Comparison of ENCODE assay signal across 16 cellular contexts in genomic region chr7:46080595-46081159, GRCh38.
DNase-seq lines count a peak whose midpoint lies in the region; ATAC-seq and TF ChIP-seq lines count a peak whose summit lies in the region.
"Had no signal": no experiment of that assay in that cellular context is flagged by ENCODE, and none has a peak within 500 bp of the region (broad histone marks: within the 10 kb centered on the region; RNA-seq: fewer than 3 reads in every experiment).

No MANE protein-coding gene starts in this region.

- TF ChIP-seq CTCF in PC-3 (conservative IDR thresholded peaks at IDR 0.05; ENCODE audit: low read depth, low read length) (no peak), epithelial cell of esophagus (IDR thresholded peaks at IDR 0.05; ENCODE audit: insufficient read depth, low read depth, low read length, missing control alignments) (no peak)

- BruUV-seq in PC-3 (replicated peaks; lab: Mats Ljungman, UMichigan), result no TSS peak

- no peaks in the 10 kb centered on the region for H3K27me3 Mint-ChIP-seq in activated T-cell treated with anti-CD3 and anti-CD28 coated beads, Interleukin-2, amount 50 U/mL, for 24 hours
- H3K27me3 Mint-ChIP-seq: CD4-positive, alpha-beta T cell had no signal

- no peaks in the 10 kb centered on the region for H3K27me3 ChIP-seq in PC-3 (ENCODE audit: low read length)

- H3K4me1 ChIP-seq in PC-3 (ENCODE audit: insufficient read depth, low read length), result peaks cover 12% of the 10 kb centered on the region

- no peaks in the 10 kb centered on the region for H3K4me1 Mint-ChIP-seq in activated T-cell treated with anti-CD3 and anti-CD28 coated beads, Interleukin-2, amount 50 U/mL, for 24 hours (ENCODE audit: low read depth)

- H3K27ac Mint-ChIP-seq in activated T-cell treated with anti-CD3 and anti-CD28 coated beads, Interleukin-2, amount 50 U/mL, for 24 hours, result no peak overlapping the region
- H3K27ac Mint-ChIP-seq: CD4-positive, alpha-beta T cell had no signal

- 0 out of 2 replicates have a peak overlapping the region, but pooled peaks have one; percentile 5 for H3K4me2 ChIP-seq in PC-3 (ENCODE audit: low read length)

- H3K27ac ChIP-seq in PC-3 (ENCODE audit: low read length), result no peak overlapping the region

- no peak overlapping the region for H2AFZ ChIP-seq in PC-3 (ENCODE audit: low read length)

- no peaks in the 10 kb centered on the region for H3K9me2 ChIP-seq in PC-3 (replicated peaks; ENCODE audit: low read length)

- CTCF ChIA-PET in PC-3 (lab: Charles Lee), result no interaction called here

- no peaks in the 10 kb centered on the region for H3K36me3 Mint-ChIP-seq in activated T-cell treated with anti-CD3 and anti-CD28 coated beads, Interleukin-2, amount 50 U/mL, for 24 hours (ENCODE audit: low read depth)

- H3F3A ChIP-seq in PC-3 (ENCODE audit: low read length, unreplicated experiment), result no peaks in the 10 kb centered on the region

- no peak overlapping the region for H3K4me3 ChIP-seq in PC-3 (ENCODE audit: low read length)
- no peak overlapping the region for H3K4me3 ChIP-seq in epithelial cell of esophagus (ENCODE audit: low read length)

- H3K36me3 ChIP-seq in PC-3 (ENCODE audit: low read depth, low read length), result no peaks in the 10 kb centered on the region

- ATAC-seq in PC-3, result peak; percentile 76
- no peak for ATAC-seq in HG02970 (IDR thresholded peaks at IDR 0.05; ENCODE audit: low FRiP score, unreplicated experiment)
- no peak for ATAC-seq in HG03521 (IDR thresholded peaks at IDR 0.05; ENCODE audit: unreplicated experiment)

- H3K9ac ChIP-seq in PC-3 (ENCODE audit: low read length), result no peak overlapping the region

- H4K20me1 ChIP-seq in PC-3 (ENCODE audit: low read length), result no peaks in the 10 kb centered on the region

- POLR2A ChIA-PET in PC-3 (lab: Charles Lee; ENCODE audit: unreplicated experiment), result no interaction called here

- peak; percentile 19 for DNase-seq in AG08395 (ENCODE audit: low spot score)
- DNase-seq in GM03348 (ENCODE audit: low spot score), result peak; percentile 33
- peak; percentile 46 for DNase-seq in PC-3
- peak; percentile 44 for DNase-seq in epithelial cell of esophagus (ENCODE audit: low read depth)
- no peak for DNase-seq in activated T-cell treated with anti-CD3 and anti-CD28 coated beads, Interleukin-2, amount 50 U/mL, for 24 hours
- no peak for DNase-seq in KG1 (lab: John Stamatoyannopoulos, UW)
- DNase-seq: AML-193; CD4-positive, alpha-beta T cell; DMS79 treated with DMSO at 0.1 percent for 48 hours; MV-4-11; NCI-H1436; NCI-H2029 treated with DMSO at 0.1 percent for 48 hours; NCI-H510A treated with DMSO at 0.1 percent for 48 hours; SW 1271 had no signal

- H3K9me3 Mint-ChIP-seq in activated T-cell treated with anti-CD3 and anti-CD28 coated beads, Interleukin-2, amount 50 U/mL, for 24 hours, result no peaks in the 10 kb centered on the region

- intact Hi-C loops in PC-3 (cut with micrococcal nuclease), result no loop called here

- no peaks in the 10 kb centered on the region for H3K9me3 ChIP-seq in PC-3 (ENCODE audit: low read length)

- H3K4me3 Mint-ChIP-seq in activated T-cell treated with anti-CD3 and anti-CD28 coated beads, Interleukin-2, amount 50 U/mL, for 24 hours, result no peak overlapping the region
- H3K4me3 Mint-ChIP-seq: CD4-positive, alpha-beta T cell had no signal

- H3K79me2 ChIP-seq in PC-3 (ENCODE audit: low read length), result no peaks in the 10 kb centered on the region

Comparison
In these comparisons a context has a peak if more than half of its experiments do, and no peak if none do; other contexts are left out.
1. DNase-seq: peak in AG08395 (single experiment), GM03348 (single experiment), PC-3 (single experiment) and epithelial cell of esophagus (single experiment); none in activated T-cell treated with anti-CD3 and anti-CD28 coated beads, Interleukin-2, amount 50 U/mL, for 24 hours (single experiment) and KG1 (single experiment).